In the genomic region with DNA sequence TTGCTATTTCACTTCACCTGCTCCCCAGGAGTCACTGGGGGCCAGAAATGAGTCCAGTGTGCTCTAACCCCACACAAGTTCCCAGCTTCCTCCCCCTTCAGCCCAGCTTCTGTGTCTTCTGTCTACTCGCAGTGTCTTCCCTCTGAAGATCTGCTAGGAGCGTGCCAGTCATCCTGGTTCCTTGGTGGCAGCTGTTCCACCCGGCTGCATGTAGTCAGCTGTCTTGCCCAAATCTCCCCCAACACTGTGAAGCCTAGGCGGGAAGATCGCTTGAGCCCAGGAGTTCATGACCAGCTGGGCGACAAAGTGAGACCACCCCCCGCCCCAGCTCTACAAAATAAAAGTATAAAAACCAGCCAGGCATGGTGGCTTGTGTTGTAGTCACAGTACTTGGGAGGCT, we compare ENCODE assay signal across 9 cellular contexts.
"Had no signal": no experiment of that assay in that cellular context is flagged by ENCODE, and none has a peak within 500 bp of the region (broad histone marks: within the 10 kb centered on the region; RNA-seq: fewer than 3 reads in every experiment).

No MANE protein-coding gene starts in this region.

- H3K36me3 ChIP-seq: HAP-1 had no signal

- H3K4me1 ChIP-seq: HAP-1 had no signal

- ATAC-seq: GM23338, HCT116, HepG2 had no signal

- DNase-seq: H7, HFFc6 had no signal

- H3K27ac ChIP-seq: HL-60 had no signal

- H3K9me3 ChIP-seq: HAP-1 had no signal

- H3K4me2 ChIP-seq: GM23338 had no signal

- H3K4me1 Mint-ChIP-seq: GM23338 had no signal

- FAIRE-seq: H1, HepG2 had no signal

- H3K4me3 Mint-ChIP-seq: GM23338, HFFc6, IgD-negative memory B cell had no signal

- H3K4me3 ChIP-seq: GM23338, HAP-1 had no signal

- H3K9me3 Mint-ChIP-seq: HFFc6 had no signal

- H2AFZ ChIP-seq: GM23338 had no signal

- H3K27me3 Mint-ChIP-seq: IgD-negative memory B cell had no signal

- H3K27ac Mint-ChIP-seq: GM23338, HFFc6, IgD-negative memory B cell had no signal
